27 cellular contexts compared by ENCODE assay signal in the genomic region with DNA sequence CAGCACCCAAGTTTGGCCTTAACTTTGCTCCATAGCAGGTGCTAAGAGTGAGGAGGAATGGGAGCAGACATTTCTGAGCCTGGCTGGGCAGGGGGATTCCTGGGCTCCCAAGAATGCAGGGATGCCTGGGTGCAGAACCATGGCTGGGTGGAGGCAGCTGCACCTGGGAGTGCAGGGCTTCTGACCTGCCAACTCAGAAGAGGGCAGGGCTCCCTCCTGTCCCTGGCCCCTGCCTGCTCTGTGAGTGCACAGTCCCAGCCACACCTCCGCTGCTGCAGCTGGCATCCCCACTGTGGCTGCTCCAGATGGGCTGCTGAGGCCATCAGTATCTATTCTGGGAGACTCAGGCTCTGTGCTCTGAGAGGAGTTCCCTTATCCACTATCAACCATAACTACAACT.
DNase-seq lines count a peak whose midpoint lies in the region; ATAC-seq, FAIRE-seq and TF ChIP-seq lines count a peak whose summit lies in the region.
"Had no signal": no experiment of that assay in that cellular context is flagged by ENCODE, and none has a peak within 500 bp of the region (broad histone marks: within the 10 kb centered on the region; RNA-seq: fewer than 3 reads in every experiment).

No MANE protein-coding gene starts in this region.

- no peak for DNase-seq in stimulated activated naive CD8-positive, alpha-beta T cell treated with anti-CD3 and anti-CD28 coated beads, Interleukin-15, Interleukin-2, amounts not matched to agents 100 U/mL and 50 U/mL, for 24 hours
- DNase-seq in stimulated activated naive CD8-positive, alpha-beta T cell treated with anti-CD3 and anti-CD28 coated beads, Interleukin-15, amount 100 ng/mL, for 72 hours = no peak
- DNase-seq in kidney (peak; percentile 68), upper lobe of left lung (peak in 1 of 2 donors; percentile 34), mesenteric fat pad (ENCODE audit: low spot score) (no peak), AG08396 (ENCODE audit: low spot score) (no peak), NCI-H748 (lab: John Stamatoyannopoulos, UW; ENCODE audit: unreplicated experiment) (no peak)
- DNase-seq: AML-193; BE2C; CD4-positive, alpha-beta T cell; CD8-positive, alpha-beta memory T cell; DMS 273 treated with DMSO at 0.1 percent for 48 hours; DMS79; EL; GDM1; GOT3; HFFc6 had no signal

- no peak overlapping the region for H3K4me3 ChIP-seq in kidney (ENCODE audit: low read length in 2 of 2)
- no peak overlapping the region for H3K4me3 ChIP-seq in upper lobe of left lung
- H3K4me3 ChIP-seq: BLaER1 treated with 17β-estradiol and CSF1 and Interleukin-3, amounts not matched to agents 10 nM and 100 nM; GM12878; HAP-1 had no signal

- FAIRE-seq in kidney (lab: Jason Lieb, UNC) = no peak
- FAIRE-seq: A204.1, D721Med, GM12878, GM19239, H54 had no signal

- intact Hi-C loops in kidney (cut with DNase I) = no loop called here

- no peak overlapping the region for H3K27ac Mint-ChIP-seq in stimulated activated naive CD8-positive, alpha-beta T cell treated with anti-CD3 and anti-CD28 coated beads, Interleukin-15, amount 100 ng/mL, for 72 hours
- H3K27ac Mint-ChIP-seq: CD14-positive monocyte; CD4-positive, alpha-beta T cell; CD8-positive, alpha-beta memory T cell; HFFc6 had no signal

- no peaks in the 10 kb centered on the region for H3K36me3 ChIP-seq in kidney (ENCODE audit: control insufficient read depth in 1 of 2, insufficient read depth in 2 of 2, low read length in 2 of 2)
- no peaks in the 10 kb centered on the region for H3K36me3 ChIP-seq in upper lobe of left lung
- H3K36me3 ChIP-seq: BE2C; BLaER1 treated with 17β-estradiol and CSF1 and Interleukin-3, amounts not matched to agents 10 nM and 100 nM; HAP-1 had no signal

- H3K27ac ChIP-seq in kidney (ENCODE audit: low read depth in 2 of 2, low read length in 2 of 2) (no peak overlapping the region), upper lobe of left lung (no peak overlapping the region)
- H3K27ac ChIP-seq: 22Rv1; BLaER1 treated with 17β-estradiol and CSF1 and Interleukin-3, amounts not matched to agents 10 nM and 100 nM had no signal

- no peaks in the 10 kb centered on the region for H3K27me3 Mint-ChIP-seq in stimulated activated naive CD8-positive, alpha-beta T cell treated with anti-CD3 and anti-CD28 coated beads, Interleukin-15, amount 100 ng/mL, for 72 hours
- H3K27me3 Mint-ChIP-seq: CD4-positive, alpha-beta T cell; CD8-positive, alpha-beta memory T cell had no signal

- H3K4me1 ChIP-seq in kidney (ENCODE audit: control insufficient read depth in 1 of 2, insufficient read depth in 1 of 2, low read depth in 1 of 2, low read length in 2 of 2) (no peaks in the 10 kb centered on the region), upper lobe of left lung (no peaks in the 10 kb centered on the region)
- H3K4me1 ChIP-seq: BE2C; BLaER1 treated with 17β-estradiol and CSF1 and Interleukin-3, amounts not matched to agents 10 nM and 100 nM; HAP-1 had no signal

- H3K9me3 Mint-ChIP-seq in stimulated activated naive CD8-positive, alpha-beta T cell treated with anti-CD3 and anti-CD28 coated beads, Interleukin-15, amount 100 ng/mL, for 72 hours = peaks cover 12 to 32% of the 10 kb centered on the region in 2 donors

- H3K4me1 Mint-ChIP-seq in stimulated activated naive CD8-positive, alpha-beta T cell treated with anti-CD3 and anti-CD28 coated beads, Interleukin-15, amount 100 ng/mL, for 72 hours = no peaks in the 10 kb centered on the region
- H3K4me1 Mint-ChIP-seq: CD14-positive monocyte; CD8-positive, alpha-beta memory T cell had no signal

- no peak overlapping the region for H3K4me3 Mint-ChIP-seq in stimulated activated naive CD8-positive, alpha-beta T cell treated with anti-CD3 and anti-CD28 coated beads, Interleukin-15, amount 100 ng/mL, for 72 hours
- H3K4me3 Mint-ChIP-seq: CD14-positive monocyte; CD4-positive, alpha-beta T cell; CD8-positive, alpha-beta memory T cell; HFFc6 had no signal

- 58 to 83% methylated on average over 1 of the region's 1 CpG for WGBS in upper lobe of left lung, 2 donors

- H3K9me3 ChIP-seq in kidney (ENCODE audit: control insufficient read depth in 1 of 2, low read length in 2 of 2) = no peaks in the 10 kb centered on the region
- H3K9me3 ChIP-seq in upper lobe of left lung = peaks cover 0 to 9% (median 3%) of the 10 kb centered on the region in 4 donors
- H3K9me3 ChIP-seq: BE2C had no signal

- TF ChIP-seq CTCF in kidney (IDR thresholded peaks at IDR 0.05; ENCODE audit: borderline replicate concordance, extremely low read depth, insufficient read depth) (no peak), upper lobe of left lung (IDR thresholded peaks at IDR 0.05) (no peak)

- ATAC-seq in stimulated activated naive CD8-positive, alpha-beta T cell treated with anti-CD3 and anti-CD28 coated beads, Interleukin-15, Interleukin-2, amounts not matched to agents 100 U/mL and 50 U/mL, for 24 hours = peak; percentile 28
- no peak for ATAC-seq in stimulated activated naive CD8-positive, alpha-beta T cell treated with anti-CD3 and anti-CD28 coated beads, Interleukin-15, amount 100 ng/mL, for 72 hours
- ATAC-seq in upper lobe of left lung (ENCODE audit: low FRiP score in 2 of 2) = peak; percentile 13 to 20
- no peak for ATAC-seq in GM19467 (IDR thresholded peaks at IDR 0.05; ENCODE audit: unreplicated experiment)
- ATAC-seq: GM12878 had no signal

- no peak overlapping the region for H3K9ac ChIP-seq in kidney (ENCODE audit: low read length in 2 of 2)
- H3K9ac ChIP-seq: BLaER1 treated with 17β-estradiol and CSF1 and Interleukin-3, amounts not matched to agents 10 nM and 100 nM had no signal

- no peaks in the 10 kb centered on the region for H3K27me3 ChIP-seq in upper lobe of left lung
- H3K27me3 ChIP-seq: BE2C; BLaER1 treated with 17β-estradiol and CSF1 and Interleukin-3, amounts not matched to agents 10 nM and 100 nM had no signal

- TF ChIP-seq POLR2A in upper lobe of left lung (IDR thresholded peaks at IDR 0.05) = no peak

- no peak for TF ChIP-seq EP300 in upper lobe of left lung (IDR thresholded peaks at IDR 0.05)

Comparison
In these comparisons a context has a peak if more than half of its experiments do, and no peak if none do; other contexts are left out.
1. ATAC-seq: peak in stimulated activated naive CD8-positive, alpha-beta T cell treated with anti-CD3 and anti-CD28 coated beads, Interleukin-15, Interleukin-2, amounts not matched to agents 100 U/mL and 50 U/mL, for 24 hours (single experiment) and upper lobe of left lung (2 of 2); none in stimulated activated naive CD8-positive, alpha-beta T cell treated with anti-CD3 and anti-CD28 coated beads, Interleukin-15, amount 100 ng/mL, for 72 hours (single experiment) and GM19467 (single experiment).